1 cellular context compared by ENCODE assay signal in genomic region chr22:19423906-19424500, GRCh38.
TF ChIP-seq lines count a peak whose summit lies in the region.

No MANE protein-coding gene starts in this region.

TF ChIP-seq in Ishikawa, 13 proteins besides CTCF, POLR2A, EP300 and RAD21 (continued from another document):
- TF ChIP-seq YY1 (IDR thresholded peaks at IDR 0.05; ENCODE audit: low read depth): no peak
- TF ChIP-seq, protein P1, sequence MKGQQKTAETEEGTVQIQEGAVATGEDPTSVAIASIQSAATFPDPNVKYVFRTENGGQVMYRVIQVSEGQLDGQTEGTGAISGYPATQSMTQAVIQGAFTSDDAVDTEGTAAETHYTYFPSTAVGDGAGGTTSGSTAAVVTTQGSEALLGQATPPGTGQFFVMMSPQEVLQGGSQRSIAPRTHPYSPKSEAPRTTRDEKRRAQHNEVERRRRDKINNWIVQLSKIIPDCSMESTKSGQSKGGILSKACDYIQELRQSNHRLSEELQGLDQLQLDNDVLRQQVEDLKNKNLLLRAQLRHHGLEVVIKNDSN (IDR thresholded peaks at IDR 0.05): peak; percentile 63
- no peak for TF ChIP-seq REST (IDR thresholded peaks at IDR 0.05; ENCODE audit: low read depth)
